Comparison of ENCODE assay signal across 1 cellular context in genomic region chr21:36164427-36164784, GRCh38.
TF ChIP-seq lines count a peak whose summit lies in the region.

No MANE protein-coding gene starts in this region.

TF ChIP-seq in HepG2, 621 proteins besides CTCF, POLR2A, EP300 and RAD21 (continued from another document and continues in another):
- TF ChIP-seq MZF1 (CRISPR knock-in tag; IDR thresholded peaks at IDR 0.05; ENCODE audit: borderline replicate concordance) (no peak), NFYC (CRISPR knock-in tag; IDR thresholded peaks at IDR 0.05) (no peak), ZNF580 (CRISPR knock-in tag; IDR thresholded peaks at IDR 0.05; ENCODE audit: borderline replicate concordance, low read depth) (no peak), CEBPB (IDR thresholded peaks at IDR 0.05; ENCODE audit: borderline replicate concordance, low read depth, low read length) (peak; percentile 48; the same call in 1 of the 2 replicates), NR0B2 (CRISPR knock-in tag; IDR thresholded peaks at IDR 0.05) (no peak), TEAD3 (CRISPR knock-in tag; optimal IDR thresholded peaks at IDR 0.05; ENCODE audit: borderline replicate concordance) (peak; percentile 56), HOXA3 (CRISPR knock-in tag; IDR thresholded peaks at IDR 0.05) (peak; percentile 55; the same call in 1 of the 2 replicates), ZBTB7B (CRISPR knock-in tag; IDR thresholded peaks at IDR 0.05) (peak; percentile 40; the same call in 1 of the 2 replicates), SALL2 (CRISPR knock-in tag; IDR thresholded peaks at IDR 0.05) (no peak), PTBP1 (IDR thresholded peaks at IDR 0.05; ENCODE audit: low read depth, low read length, poor library complexity, severe bottlenecking) (no peak), NCOA2 (CRISPR knock-in tag; IDR thresholded peaks at IDR 0.05) (peak; percentile 73), NR1H2 (CRISPR knock-in tag; IDR thresholded peaks at IDR 0.05; ENCODE audit: borderline replicate concordance, low read depth) (no peak), ZNF543 (CRISPR knock-in tag; IDR thresholded peaks at IDR 0.05) (no peak), RBM39 (IDR thresholded peaks at IDR 0.05; ENCODE audit: low read depth, low read length, poor library complexity, severe bottlenecking) (no peak), NPAS2 (CRISPR knock-in tag; IDR thresholded peaks at IDR 0.05; ENCODE audit: borderline replicate concordance) (no peak), ZBTB21 (CRISPR knock-in tag; IDR thresholded peaks at IDR 0.05) (no peak), NFE2 (CRISPR knock-in tag; IDR thresholded peaks at IDR 0.05) (no peak), ZBTB34 (CRISPR knock-in tag; IDR thresholded peaks at IDR 0.05) (peak; percentile 16; the same call in 1 of the 2 replicates), ZBTB8A (CRISPR knock-in tag; IDR thresholded peaks at IDR 0.05; ENCODE audit: borderline replicate concordance, low read depth) (no peak), ZNF850 (CRISPR knock-in tag; conservative IDR thresholded peaks at IDR 0.05) (no peak), MTA3 (CRISPR knock-in tag; IDR thresholded peaks at IDR 0.05) (no peak), ZNF503 (CRISPR knock-in tag; IDR thresholded peaks at IDR 0.05) (peak; percentile 61; the same call in 1 of the 2 replicates), ZNF780A (CRISPR knock-in tag; IDR thresholded peaks at IDR 0.05) (no peak), TCF12 (IDR thresholded peaks at IDR 0.05) (no peak), TCF12 (CRISPR knock-in tag; IDR thresholded peaks at IDR 0.05) (no peak), FOSL1 (CRISPR knock-in tag; IDR thresholded peaks at IDR 0.05; ENCODE audit: borderline replicate concordance) (no peak), ESRRA (CRISPR knock-in tag; IDR thresholded peaks at IDR 0.05; ENCODE audit: low read depth) (no peak), PLRG1 (conservative IDR thresholded peaks at IDR 0.05) (no peak), MEF2D (CRISPR knock-in tag; IDR thresholded peaks at IDR 0.05) (no peak), RFX3 (CRISPR knock-in tag; IDR thresholded peaks at IDR 0.05) (no peak), NFIB (CRISPR knock-in tag; IDR thresholded peaks at IDR 0.05; ENCODE audit: borderline replicate concordance) (no peak), DNMT1 (CRISPR knock-in tag; IDR thresholded peaks at IDR 0.05) (no peak), ZNF326 (CRISPR knock-in tag; IDR thresholded peaks at IDR 0.05; ENCODE audit: borderline replicate concordance) (no peak), ZNF30 (CRISPR knock-in tag; IDR thresholded peaks at IDR 0.05) (no peak), ZNF740 (CRISPR knock-in tag; IDR thresholded peaks at IDR 0.05) (no peak), KDM3A (CRISPR knock-in tag; IDR thresholded peaks at IDR 0.05; ENCODE audit: low read depth) (0 out of 2 replicates have a peak, but pooled peaks have one; percentile 38), MLLT10 (CRISPR knock-in tag; IDR thresholded peaks at IDR 0.05) (no peak), GPN1 (CRISPR knock-in tag; IDR thresholded peaks at IDR 0.05; ENCODE audit: borderline replicate concordance) (no peak), ZNF530 (CRISPR knock-in tag; IDR thresholded peaks at IDR 0.05; ENCODE audit: low read depth) (no peak)
- TF ChIP-seq, protein P1, sequence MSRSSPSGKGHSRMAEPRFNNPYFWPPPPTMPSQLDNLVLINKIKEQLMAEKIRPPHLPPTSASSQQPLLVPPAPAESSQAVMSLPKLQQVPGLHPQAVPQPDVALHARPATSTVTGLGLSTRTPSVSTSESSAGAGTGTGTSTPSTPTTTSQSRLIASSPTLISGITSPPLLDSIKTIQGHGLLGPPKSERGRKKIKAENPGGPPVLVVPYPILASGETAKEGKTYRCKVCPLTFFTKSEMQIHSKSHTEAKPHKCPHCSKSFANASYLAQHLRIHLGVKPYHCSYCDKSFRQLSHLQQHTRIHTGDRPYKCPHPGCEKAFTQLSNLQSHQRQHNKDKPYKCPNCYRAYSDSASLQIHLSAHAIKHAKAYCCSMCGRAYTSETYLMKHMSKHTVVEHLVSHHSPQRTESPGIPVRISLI (CRISPR knock-in tag; IDR thresholded peaks at IDR 0.05; ENCODE audit: borderline replicate concordance) = no peak
- TF ChIP-seq, protein P2, sequence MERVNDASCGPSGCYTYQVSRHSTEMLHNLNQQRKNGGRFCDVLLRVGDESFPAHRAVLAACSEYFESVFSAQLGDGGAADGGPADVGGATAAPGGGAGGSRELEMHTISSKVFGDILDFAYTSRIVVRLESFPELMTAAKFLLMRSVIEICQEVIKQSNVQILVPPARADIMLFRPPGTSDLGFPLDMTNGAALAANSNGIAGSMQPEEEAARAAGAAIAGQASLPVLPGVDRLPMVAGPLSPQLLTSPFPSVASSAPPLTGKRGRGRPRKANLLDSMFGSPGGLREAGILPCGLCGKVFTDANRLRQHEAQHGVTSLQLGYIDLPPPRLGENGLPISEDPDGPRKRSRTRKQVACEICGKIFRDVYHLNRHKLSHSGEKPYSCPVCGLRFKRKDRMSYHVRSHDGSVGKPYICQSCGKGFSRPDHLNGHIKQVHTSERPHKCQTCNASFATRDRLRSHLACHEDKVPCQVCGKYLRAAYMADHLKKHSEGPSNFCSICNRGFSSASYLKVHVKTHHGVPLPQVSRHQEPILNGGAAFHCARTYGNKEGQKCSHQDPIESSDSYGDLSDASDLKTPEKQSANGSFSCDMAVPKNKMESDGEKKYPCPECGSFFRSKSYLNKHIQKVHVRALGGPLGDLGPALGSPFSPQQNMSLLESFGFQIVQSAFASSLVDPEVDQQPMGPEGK (CRISPR knock-in tag; IDR thresholded peaks at IDR 0.05) = peak; percentile 79
- TF ChIP-seq, protein P3, sequence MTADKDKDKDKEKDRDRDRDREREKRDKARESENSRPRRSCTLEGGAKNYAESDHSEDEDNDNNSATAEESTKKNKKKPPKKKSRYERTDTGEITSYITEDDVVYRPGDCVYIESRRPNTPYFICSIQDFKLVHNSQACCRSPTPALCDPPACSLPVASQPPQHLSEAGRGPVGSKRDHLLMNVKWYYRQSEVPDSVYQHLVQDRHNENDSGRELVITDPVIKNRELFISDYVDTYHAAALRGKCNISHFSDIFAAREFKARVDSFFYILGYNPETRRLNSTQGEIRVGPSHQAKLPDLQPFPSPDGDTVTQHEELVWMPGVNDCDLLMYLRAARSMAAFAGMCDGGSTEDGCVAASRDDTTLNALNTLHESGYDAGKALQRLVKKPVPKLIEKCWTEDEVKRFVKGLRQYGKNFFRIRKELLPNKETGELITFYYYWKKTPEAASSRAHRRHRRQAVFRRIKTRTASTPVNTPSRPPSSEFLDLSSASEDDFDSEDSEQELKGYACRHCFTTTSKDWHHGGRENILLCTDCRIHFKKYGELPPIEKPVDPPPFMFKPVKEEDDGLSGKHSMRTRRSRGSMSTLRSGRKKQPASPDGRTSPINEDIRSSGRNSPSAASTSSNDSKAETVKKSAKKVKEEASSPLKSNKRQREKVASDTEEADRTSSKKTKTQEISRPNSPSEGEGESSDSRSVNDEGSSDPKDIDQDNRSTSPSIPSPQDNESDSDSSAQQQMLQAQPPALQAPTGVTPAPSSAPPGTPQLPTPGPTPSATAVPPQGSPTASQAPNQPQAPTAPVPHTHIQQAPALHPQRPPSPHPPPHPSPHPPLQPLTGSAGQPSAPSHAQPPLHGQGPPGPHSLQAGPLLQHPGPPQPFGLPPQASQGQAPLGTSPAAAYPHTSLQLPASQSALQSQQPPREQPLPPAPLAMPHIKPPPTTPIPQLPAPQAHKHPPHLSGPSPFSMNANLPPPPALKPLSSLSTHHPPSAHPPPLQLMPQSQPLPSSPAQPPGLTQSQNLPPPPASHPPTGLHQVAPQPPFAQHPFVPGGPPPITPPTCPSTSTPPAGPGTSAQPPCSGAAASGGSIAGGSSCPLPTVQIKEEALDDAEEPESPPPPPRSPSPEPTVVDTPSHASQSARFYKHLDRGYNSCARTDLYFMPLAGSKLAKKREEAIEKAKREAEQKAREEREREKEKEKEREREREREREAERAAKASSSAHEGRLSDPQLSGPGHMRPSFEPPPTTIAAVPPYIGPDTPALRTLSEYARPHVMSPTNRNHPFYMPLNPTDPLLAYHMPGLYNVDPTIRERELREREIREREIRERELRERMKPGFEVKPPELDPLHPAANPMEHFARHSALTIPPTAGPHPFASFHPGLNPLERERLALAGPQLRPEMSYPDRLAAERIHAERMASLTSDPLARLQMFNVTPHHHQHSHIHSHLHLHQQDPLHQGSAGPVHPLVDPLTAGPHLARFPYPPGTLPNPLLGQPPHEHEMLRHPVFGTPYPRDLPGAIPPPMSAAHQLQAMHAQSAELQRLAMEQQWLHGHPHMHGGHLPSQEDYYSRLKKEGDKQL (CRISPR knock-in tag; IDR thresholded peaks at IDR 0.05; ENCODE audit: low read depth) = no peak
- TF ChIP-seq, protein P4, sequence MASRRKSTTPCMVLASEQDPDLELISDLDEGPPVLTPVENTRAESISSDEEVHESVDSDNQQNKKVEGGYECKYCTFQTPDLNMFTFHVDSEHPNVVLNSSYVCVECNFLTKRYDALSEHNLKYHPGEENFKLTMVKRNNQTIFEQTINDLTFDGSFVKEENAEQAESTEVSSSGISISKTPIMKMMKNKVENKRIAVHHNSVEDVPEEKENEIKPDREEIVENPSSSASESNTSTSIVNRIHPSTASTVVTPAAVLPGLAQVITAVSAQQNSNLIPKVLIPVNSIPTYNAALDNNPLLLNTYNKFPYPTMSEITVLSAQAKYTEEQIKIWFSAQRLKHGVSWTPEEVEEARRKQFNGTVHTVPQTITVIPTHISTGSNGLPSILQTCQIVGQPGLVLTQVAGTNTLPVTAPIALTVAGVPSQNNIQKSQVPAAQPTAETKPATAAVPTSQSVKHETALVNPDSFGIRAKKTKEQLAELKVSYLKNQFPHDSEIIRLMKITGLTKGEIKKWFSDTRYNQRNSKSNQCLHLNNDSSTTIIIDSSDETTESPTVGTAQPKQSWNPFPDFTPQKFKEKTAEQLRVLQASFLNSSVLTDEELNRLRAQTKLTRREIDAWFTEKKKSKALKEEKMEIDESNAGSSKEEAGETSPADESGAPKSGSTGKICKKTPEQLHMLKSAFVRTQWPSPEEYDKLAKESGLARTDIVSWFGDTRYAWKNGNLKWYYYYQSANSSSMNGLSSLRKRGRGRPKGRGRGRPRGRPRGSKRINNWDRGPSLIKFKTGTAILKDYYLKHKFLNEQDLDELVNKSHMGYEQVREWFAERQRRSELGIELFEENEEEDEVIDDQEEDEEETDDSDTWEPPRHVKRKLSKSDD (CRISPR knock-in tag; IDR thresholded peaks at IDR 0.05; ENCODE audit: low read depth) = no peak
- TF ChIP-seq, protein P5, sequence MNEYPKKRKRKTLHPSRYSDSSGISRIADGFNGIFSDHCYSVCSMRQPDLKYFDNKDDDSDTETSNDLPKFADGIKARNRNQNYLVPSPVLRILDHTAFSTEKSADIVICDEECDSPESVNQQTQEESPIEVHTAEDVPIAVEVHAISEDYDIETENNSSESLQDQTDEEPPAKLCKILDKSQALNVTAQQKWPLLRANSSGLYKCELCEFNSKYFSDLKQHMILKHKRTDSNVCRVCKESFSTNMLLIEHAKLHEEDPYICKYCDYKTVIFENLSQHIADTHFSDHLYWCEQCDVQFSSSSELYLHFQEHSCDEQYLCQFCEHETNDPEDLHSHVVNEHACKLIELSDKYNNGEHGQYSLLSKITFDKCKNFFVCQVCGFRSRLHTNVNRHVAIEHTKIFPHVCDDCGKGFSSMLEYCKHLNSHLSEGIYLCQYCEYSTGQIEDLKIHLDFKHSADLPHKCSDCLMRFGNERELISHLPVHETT (CRISPR knock-in tag; conservative IDR thresholded peaks at IDR 0.05) = no peak
- TF ChIP-seq, protein P6, sequence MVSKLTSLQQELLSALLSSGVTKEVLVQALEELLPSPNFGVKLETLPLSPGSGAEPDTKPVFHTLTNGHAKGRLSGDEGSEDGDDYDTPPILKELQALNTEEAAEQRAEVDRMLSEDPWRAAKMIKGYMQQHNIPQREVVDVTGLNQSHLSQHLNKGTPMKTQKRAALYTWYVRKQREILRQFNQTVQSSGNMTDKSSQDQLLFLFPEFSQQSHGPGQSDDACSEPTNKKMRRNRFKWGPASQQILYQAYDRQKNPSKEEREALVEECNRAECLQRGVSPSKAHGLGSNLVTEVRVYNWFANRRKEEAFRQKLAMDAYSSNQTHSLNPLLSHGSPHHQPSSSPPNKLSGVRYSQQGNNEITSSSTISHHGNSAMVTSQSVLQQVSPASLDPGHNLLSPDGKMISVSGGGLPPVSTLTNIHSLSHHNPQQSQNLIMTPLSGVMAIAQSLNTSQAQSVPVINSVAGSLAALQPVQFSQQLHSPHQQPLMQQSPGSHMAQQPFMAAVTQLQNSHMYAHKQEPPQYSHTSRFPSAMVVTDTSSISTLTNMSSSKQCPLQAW (CRISPR knock-in tag; IDR thresholded peaks at IDR 0.05) = peak; percentile 55; the same call in 1 of the 2 replicates
